Comparison of ENCODE assay signal across 10 cellular contexts in the genomic region with DNA sequence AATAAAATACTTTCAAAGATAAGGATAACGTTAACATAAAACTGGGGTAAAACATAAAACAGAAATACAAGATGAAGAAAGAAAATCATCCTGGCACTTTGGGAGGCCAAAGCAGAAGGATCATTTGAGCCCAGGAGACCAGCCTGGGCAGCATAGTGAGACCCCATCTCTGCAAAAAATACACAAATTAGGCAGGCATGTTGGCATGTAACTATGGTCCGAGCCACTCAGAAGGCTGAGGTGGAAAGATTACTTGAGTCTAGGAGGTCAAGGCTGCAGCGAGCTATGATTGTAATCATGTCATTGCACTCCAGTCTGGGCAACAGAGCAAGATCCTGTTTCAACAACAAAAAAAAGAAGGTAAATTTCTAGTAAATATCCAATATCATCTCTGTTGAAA. TPM values are rescaled to one million over a fixed set of nuclear protein-coding genes. Genes with fewer than 3 reads are reported as not detected.
"Had no signal": no experiment of that assay in that cellular context is flagged by ENCODE, and none has a peak within 500 bp of the region (broad histone marks: within the 10 kb centered on the region; RNA-seq: fewer than 3 reads in every experiment).

No MANE protein-coding gene starts in this region.

- FAIRE-seq: H1, H54 had no signal

- H3K4me2 ChIP-seq: GM23338 had no signal

- DNase-seq: H9, HFFc6, KG1 had no signal

- ATAC-seq: GM23338, HCT116 had no signal

- H3K27ac Mint-ChIP-seq: GM23338, H9, HFFc6, IgD-negative memory B cell had no signal

- H3K4me3 ChIP-seq: GM23338 had no signal

- H2AFZ ChIP-seq: GM23338 had no signal

- H3K27ac ChIP-seq: HL-60 had no signal

RNA-seq across cellular contexts. Expression of a gene that starts 19.6 kb away (rescaled TPM):
- total RNA-seq: GM23338, H1, H9, HFFc6, HT1080 had no signal
- polyA plus RNA-seq: IgD-negative memory B cell had no signal

RNA-seq across cellular contexts. Expression of a gene that starts 31.1 kb away (rescaled TPM):
- total RNA-seq: HFFc6, HT1080 had no signal
- polyA plus RNA-seq: IgD-negative memory B cell had no signal
